9 cellular contexts compared by ENCODE assay signal in genomic region chr1:206925116-206925736, GRCh38. TPM values are rescaled to one million over a fixed set of nuclear protein-coding genes. Genes with fewer than 3 reads are reported as not detected.
DNase-seq lines count a peak whose midpoint lies in the region; ATAC-seq, FAIRE-seq and TF ChIP-seq lines count a peak whose summit lies in the region.
"Had no signal": no experiment of that assay in that cellular context is flagged by ENCODE, and none has a peak within 500 bp of the region (broad histone marks: within the 10 kb centered on the region; RNA-seq: fewer than 3 reads in every experiment).

No MANE protein-coding gene starts in this region.

- intact Hi-C loops in left lung (cut with DNase I) (no loop called here), sigmoid colon (cut with DNase I) (no loop called here)

- no peaks in the 10 kb centered on the region for H3K27me3 ChIP-seq in left lung
- H3K27me3 ChIP-seq in sigmoid colon, result no peaks in the 10 kb centered on the region

- DNase-seq in GM12892 (ENCODE audit: insufficient read length) (peak; percentile 64), left lung (peak in 1 of 2 donors; percentile 79), SHP77 treated with DMSO at 0.1 percent for 48 hours (lab: John Stamatoyannopoulos, UW) (no peak), HTR-8/SVneo (ENCODE audit: insufficient read length, low spot score) (no peak), sigmoid colon (no peak)
- DNase-seq in activated CD4-positive, alpha-beta T cell treated with anti-CD3 and anti-CD28 coated beads for 48 hours, result peak; percentile 76

- FAIRE-seq in GM12892 (lab: Jason Lieb, UNC) (peak; percentile 53), HTR-8/SVneo (lab: Jason Lieb, UNC) (no peak)
- FAIRE-seq: endothelial cell of umbilical vein had no signal

- peaks cover 4 to 29% of the 10 kb centered on the region in 2 donors for H3K4me1 ChIP-seq in left lung
- no peaks in the 10 kb centered on the region for H3K4me1 ChIP-seq in sigmoid colon

- TF ChIP-seq CTCF in left lung (IDR thresholded peaks at IDR 0.05), result no peak
- no peak for TF ChIP-seq CTCF in sigmoid colon (IDR thresholded peaks at IDR 0.05)

- peak; percentile 49 for ATAC-seq in GM21367 (IDR thresholded peaks at IDR 0.05; ENCODE audit: unreplicated experiment)
- ATAC-seq in HG03457 (IDR thresholded peaks at IDR 0.05; ENCODE audit: unreplicated experiment), result peak; percentile 41
- peak; percentile 41 for ATAC-seq in left lung

- no peak for TF ChIP-seq EP300 in sigmoid colon (IDR thresholded peaks at IDR 0.05)

- peaks cover 0 to 2% of the 10 kb centered on the region in 2 donors for H3K36me3 ChIP-seq in left lung
- no peaks in the 10 kb centered on the region for H3K36me3 ChIP-seq in sigmoid colon

- H3K9me3 ChIP-seq in left lung (no peaks in the 10 kb centered on the region), sigmoid colon (no peaks in the 10 kb centered on the region)

- TF ChIP-seq POLR2A in GM12892 (IDR thresholded peaks at IDR 0.05; ENCODE audit: low read depth, low read length), result no peak
- no peak for TF ChIP-seq POLR2A in sigmoid colon (IDR thresholded peaks at IDR 0.05)

- no peak overlapping the region for H3K4me3 ChIP-seq in left lung
- no peak overlapping the region for H3K4me3 ChIP-seq in sigmoid colon

- no peak overlapping the region for H3K27ac ChIP-seq in left lung
- no peak overlapping the region for H3K27ac ChIP-seq in sigmoid colon

- 47 to 48% methylated on average over 11 of the region's 11 CpGs for WGBS in sigmoid colon, 2 donors

RNA-seq across cellular contexts. Expression of gene FCMR, which starts 3.5 kb away (rescaled TPM):
- polyA plus RNA-seq in GM12892 (2012; ENCODE audit: missing spikeins), result 110 TPM
- total RNA-seq in left lung (1 to 10 TPM; 2.7 to 6.7 TPM), sigmoid colon (1 to 10 TPM in 2 of 4 donors, under 1 TPM in 1, not detected in 1; 0.49 to 1.5 (median 1.1) TPM)
- polyA plus RNA-seq in sigmoid colon, result 100 to 1,000 TPM in 1 of 3 donors, 1 to 10 TPM in 2; 1.8 to 111 (median 3.5) TPM
- total RNA-seq: endothelial cell of umbilical vein had no signal
- polyA plus RNA-seq: endothelial cell of umbilical vein had no signal

RNA-seq across cellular contexts. Expression of gene PIGR, which starts 21.0 kb away (rescaled TPM):
- 55.2 TPM for polyA plus RNA-seq in GM12892 (2012; ENCODE audit: missing spikeins)
- total RNA-seq in left lung, result 100 to 1,000 TPM; 128 to 587 TPM
- 1 to 10 TPM in 2 of 4 donors, under 1 TPM in 1, not detected in 1; 0.16 to 9.3 (median 8.6) TPM for total RNA-seq in sigmoid colon
- 1,000 to 10,000 TPM in 1 of 3 donors, 100 to 1,000 TPM in 2; 163 to 3,648 (median 569) TPM for polyA plus RNA-seq in sigmoid colon
- total RNA-seq: endothelial cell of umbilical vein had no signal
- polyA plus RNA-seq: endothelial cell of umbilical vein had no signal

RNA-seq across cellular contexts. Expression of gene IL24, which starts 28.0 kb away (rescaled TPM):
- polyA plus RNA-seq in GM12892 (2012; ENCODE audit: missing spikeins), result 12.3 TPM
- total RNA-seq in left lung (under 1 TPM in 1 of 2 donors, not detected in 1; 0.34 TPM), sigmoid colon (not detected)
- polyA plus RNA-seq in sigmoid colon, result under 1 TPM in 2 of 3 donors, not detected in 1; 0.36 to 0.46 TPM
- total RNA-seq: endothelial cell of umbilical vein had no signal
- polyA plus RNA-seq: endothelial cell of umbilical vein had no signal

RNA-seq across cellular contexts. Expression of gene FCAMR, which starts 45.0 kb away (rescaled TPM):
- not detected for polyA plus RNA-seq in GM12892 (2012; ENCODE audit: missing spikeins)
- not detected for total RNA-seq in left lung
- total RNA-seq in sigmoid colon, result not detected
- polyA plus RNA-seq in sigmoid colon, result 1 to 10 TPM in 1 of 3 donors, not detected in 2; 1.5 TPM
- total RNA-seq: endothelial cell of umbilical vein had no signal
- polyA plus RNA-seq: endothelial cell of umbilical vein had no signal

RNA-seq across cellular contexts. Expression of gene IL20, which starts 59.8 kb away (rescaled TPM):
- polyA plus RNA-seq in GM12892 (2012; ENCODE audit: missing spikeins), result not detected
- total RNA-seq in left lung (not detected), sigmoid colon (not detected)
- not detected for polyA plus RNA-seq in sigmoid colon
- total RNA-seq: endothelial cell of umbilical vein had no signal
- polyA plus RNA-seq: endothelial cell of umbilical vein had no signal

Comparison
In these comparisons a context has a peak if more than half of its experiments do, and no peak if none do; other contexts are left out.
1. DNase-seq: peak in GM12892 (single experiment) and activated CD4-positive, alpha-beta T cell treated with anti-CD3 and anti-CD28 coated beads for 48 hours (single experiment); none in SHP77 treated with DMSO at 0.1 percent for 48 hours (single experiment), HTR-8/SVneo (single experiment) and sigmoid colon (single experiment).
2. RNA of gene PIGR, which starts 21.0 kb away (total RNA-seq): 128 to 587 TPM in left lung; 0.16 to 9.3 TPM in sigmoid colon; every median in the first group is over 10 times any median in the second.
3. Peak in every context shown above with its lines, with median percentiles within 50 percentile points of each other: ATAC-seq.